Comparison of ENCODE assay signal across 9 cellular contexts in genomic region chr4:110484029-110484428, GRCh38. TPM values are rescaled to one million over a fixed set of nuclear protein-coding genes. Genes with fewer than 3 reads are reported as not detected.
DNase-seq lines count a peak whose midpoint lies in the region; ATAC-seq and TF ChIP-seq lines count a peak whose summit lies in the region.
"Had no signal": no experiment of that assay in that cellular context is flagged by ENCODE, and none has a peak within 500 bp of the region (broad histone marks: within the 10 kb centered on the region; RNA-seq: fewer than 3 reads in every experiment).

No MANE protein-coding gene starts in this region.

- intact Hi-C loops in Right ventricle myocardium inferior (cut with DNase I) = no loop called here

- no peaks in the 10 kb centered on the region for H3K9me3 ChIP-seq in SK-N-SH

- H3K9me2 ChIP-seq in SK-N-SH = no peaks in the 10 kb centered on the region

- peaks cover 10% of the 10 kb centered on the region for H3F3A ChIP-seq in SK-N-SH (replicated peaks; ENCODE audit: insufficient read depth)

- H4K20me1 ChIP-seq in SK-N-SH (ENCODE audit: insufficient read depth) = no peaks in the 10 kb centered on the region

- no peaks in the 10 kb centered on the region for H3K36me3 Mint-ChIP-seq in chondrocyte (ENCODE audit: low read depth)

- H3K27me3 Mint-ChIP-seq in chondrocyte (ENCODE audit: low read depth) = no peaks in the 10 kb centered on the region

- peak overlapping the region; percentile 84 for H3K27ac Mint-ChIP-seq in chondrocyte (ENCODE audit: unreplicated experiment)
- H3K27ac Mint-ChIP-seq: activated T-helper 2 cell treated with anti-CD3 and anti-CD28 coated beads, Interferon-gamma antibody, Interleukin-2, Interleukin-4, amounts not matched to agents 10 μg/mL and 5 μg/mL and 100 μg/mL, durations not matched to agents 14 hours and 24 hours and 36 hours had no signal

- H3K4me1 Mint-ChIP-seq in chondrocyte (ENCODE audit: low read depth) = peaks cover 63% of the 10 kb centered on the region

- DNase-seq in chondrocyte (ENCODE audit: low spot score) (no peak), SK-N-SH (no peak), Right ventricle myocardium inferior (ENCODE audit: missing footprints) (no peak), GM03348 (ENCODE audit: low spot score) (no peak), NK-92 (lab: John Stamatoyannopoulos, UW; ENCODE audit: unreplicated experiment) (no peak)

- no peaks in the 10 kb centered on the region for H3K27me3 ChIP-seq in SK-N-SH (ENCODE audit: insufficient read depth)

- H3K36me3 ChIP-seq in SK-N-SH (replicated peaks in 1 of 2; ENCODE audit: control insufficient read depth in 1 of 2, insufficient read depth in 2 of 2, low read length in 1 of 2) = no peaks in the 10 kb centered on the region

- 41% methylated on average over 2 of the region's 2 CpGs for WGBS in SK-N-SH (ENCODE audit: low lambda C conversion rate)

- POLR2A ChIA-PET in SK-N-SH (lab: Yijun Ruan, JAX) = no interaction called here

- ATAC-seq in GM18499 (IDR thresholded peaks at IDR 0.05; ENCODE audit: insufficient read depth, unreplicated experiment) (peak; percentile 99), GM21367 (IDR thresholded peaks at IDR 0.05; ENCODE audit: unreplicated experiment) (peak; percentile 99), HG03139 (IDR thresholded peaks at IDR 0.05; ENCODE audit: unreplicated experiment) (peak; percentile 99), Right ventricle myocardium inferior (no peak)

- TF ChIP-seq CTCF in chondrocyte (IDR thresholded peaks at IDR 0.05) (no peak), SK-N-SH (IDR thresholded peaks at IDR 0.05) (no peak)

- no peak overlapping the region; a peak in 1 of 4 replicates for H3K27ac ChIP-seq in SK-N-SH (ENCODE audit: low read depth in 2 of 2, low read length in 1 of 2)

- TF ChIP-seq EP300 in SK-N-SH (IDR thresholded peaks at IDR 0.05; ENCODE audit: borderline replicate concordance in 1 of 2, low read depth in 1 of 2, low read length in 1 of 2) = no peak

- CTCF ChIA-PET in SK-N-SH (lab: Yijun Ruan, JAX) = interaction anchor here (1.0 to 1.5 kb wide), 3 partner anchors 168 to 485 kb away, joined by 3 to 4 read pairs (median 3); no protein-coding TSS in a partner anchor

- H3K9me3 Mint-ChIP-seq in chondrocyte (ENCODE audit: low read depth) = peaks cover 3% of the 10 kb centered on the region
- H3K9me3 Mint-ChIP-seq: activated T-helper 2 cell treated with anti-CD3 and anti-CD28 coated beads, Interferon-gamma antibody, Interleukin-2, Interleukin-4, amounts not matched to agents 10 μg/mL and 5 μg/mL and 100 μg/mL, durations not matched to agents 14 hours and 24 hours and 36 hours had no signal

- no peak for TF ChIP-seq RAD21 in SK-N-SH (IDR thresholded peaks at IDR 0.05; ENCODE audit: low read length)

- H3K9ac ChIP-seq in SK-N-SH = no peak overlapping the region

- no peak overlapping the region for H2AFZ ChIP-seq in SK-N-SH (ENCODE audit: low read depth)

- H3K4me1 ChIP-seq in SK-N-SH (ENCODE audit: control insufficient read depth in 1 of 2, insufficient read depth in 2 of 2, low read depth in 1 of 2, low read length in 1 of 2) = peaks cover 0 to 13% of the 10 kb centered on the region in 2 experiments; a peak in 1 of 4 replicates

- no peak overlapping the region for H3K4me3 Mint-ChIP-seq in chondrocyte (ENCODE audit: unreplicated experiment)

- no peak overlapping the region for H3K4me2 ChIP-seq in SK-N-SH

- no peaks in the 10 kb centered on the region for H3K79me2 ChIP-seq in SK-N-SH (ENCODE audit: insufficient read depth)

- H3K4me3 ChIP-seq in SK-N-SH (ENCODE audit: low read depth in 2 of 2, low read length in 1 of 2) = no peak overlapping the region

TF ChIP-seq in SK-N-SH, 30 proteins besides CTCF, POLR2A, EP300 and RAD21:
- TF ChIP-seq POLR2AphosphoS5 (IDR thresholded peaks at IDR 0.05; ENCODE audit: low read depth, low read length) (no peak), SIN3A (IDR thresholded peaks at IDR 0.05; ENCODE audit: borderline replicate concordance, low read depth, low read length) (no peak), FOXM1 (IDR thresholded peaks at IDR 0.05; ENCODE audit: low read depth) (no peak), JUND (IDR thresholded peaks at IDR 0.05) (no peak), TAF1 (IDR thresholded peaks at IDR 0.05; ENCODE audit: borderline replicate concordance, low read depth, low read length) (no peak), ELF1 (IDR thresholded peaks at IDR 0.05) (no peak), FOXJ3 (CRISPR knock-in tag; IDR thresholded peaks at IDR 0.05) (no peak), TCF12 (IDR thresholded peaks at IDR 0.05) (no peak), NFIC (IDR thresholded peaks at IDR 0.05; ENCODE audit: borderline replicate concordance) (no peak)

RNA-seq across cellular contexts. Expression of gene ENPEP, which starts 8.1 kb away (rescaled TPM):
- 0.63 to 2.2 TPM (median 0.72 TPM) in 3 replicates for total RNA-seq in chondrocyte
- 0.15 and 0.16 TPM in 2 replicates for polyA plus RNA-seq in SK-N-SH (2012; rRNA removed)
- polyA plus RNA-seq in SK-N-SH (2012; cell fraction: cytosol; rRNA removed) = 0.04 and 0.19 TPM in 2 replicates
- polyA plus RNA-seq in SK-N-SH (2012; cell fraction: nucleus; rRNA removed) = 0.04 and 0.05 TPM in 2 replicates
- total RNA-seq in Right ventricle myocardium inferior = 4.1 TPM
